Comparison of ENCODE assay signal across 21 cellular contexts in genomic region chr20:52383995-52384621, GRCh38.
DNase-seq lines count a peak whose midpoint lies in the region; ATAC-seq and FAIRE-seq lines count a peak whose summit lies in the region.
"Had no signal": no experiment of that assay in that cellular context is flagged by ENCODE, and none has a peak within 500 bp of the region (broad histone marks: within the 10 kb centered on the region; RNA-seq: fewer than 3 reads in every experiment).

No MANE protein-coding gene starts in this region.

- H3K36me3 Mint-ChIP-seq in activated T-cell treated with anti-CD3 and anti-CD28 coated beads, Interleukin-2, amount 50 U/mL, for 72 hours (ENCODE audit: insufficient read depth in 2 of 2), result peaks cover 2 to 3% of the 10 kb centered on the region in 2 donors
- no peaks in the 10 kb centered on the region for H3K36me3 Mint-ChIP-seq in central memory CD8-positive, alpha-beta T cell (ENCODE audit: insufficient read depth)
- H3K36me3 Mint-ChIP-seq in naive thymus-derived CD4-positive, alpha-beta T cell, result peaks cover 0 to 4% (median 4%) of the 10 kb centered on the region in 5 donors

- CTCF ChIA-PET in naive thymus-derived CD4-positive, alpha-beta T cell (lab: Charles Lee), result interaction anchor here (0.7 to 4.4 kb wide), 3 partner anchors 17 to 25 kb away, joined by 3 to 23 read pairs (median 9); no protein-coding TSS in a partner anchor

- H3K27ac ChIP-seq in naive thymus-derived CD4-positive, alpha-beta T cell (ENCODE audit: low read depth, low read length), result no peak overlapping the region
- H3K27ac ChIP-seq: HL-60 had no signal

- peak; percentile 91 for FAIRE-seq in HTR-8/SVneo (lab: Jason Lieb, UNC)
- FAIRE-seq: A204.1, G401.6, GM12891 had no signal

- H3K27me3 Mint-ChIP-seq in activated T-cell treated with anti-CD3 and anti-CD28 coated beads, Interleukin-2, amount 50 U/mL, for 72 hours (ENCODE audit: low read depth), result no peaks in the 10 kb centered on the region
- no peaks in the 10 kb centered on the region for H3K27me3 Mint-ChIP-seq in central memory CD8-positive, alpha-beta T cell
- H3K27me3 Mint-ChIP-seq in naive thymus-derived CD4-positive, alpha-beta T cell, result no peaks in the 10 kb centered on the region
- H3K27me3 Mint-ChIP-seq: CD4-positive, alpha-beta T cell had no signal

- peak overlapping the region; percentile 12 for H3K27ac Mint-ChIP-seq in activated T-cell treated with anti-CD3 and anti-CD28 coated beads, Interleukin-2, amount 50 U/mL, for 72 hours
- H3K27ac Mint-ChIP-seq in central memory CD8-positive, alpha-beta T cell (ENCODE audit: low read depth), result peak overlapping the region; percentile 42
- peak overlapping the region in 5 of 9 donors; percentile 2 to 72 (median 71) for H3K27ac Mint-ChIP-seq in naive thymus-derived CD4-positive, alpha-beta T cell
- H3K27ac Mint-ChIP-seq: B cell; CD4-positive, alpha-beta T cell; HFFc6 had no signal

- H3K4me3 ChIP-seq in naive thymus-derived CD4-positive, alpha-beta T cell (ENCODE audit: low read length), result no peak overlapping the region

- H3K27me3 ChIP-seq in naive thymus-derived CD4-positive, alpha-beta T cell (ENCODE audit: control insufficient read depth in 2 of 2, insufficient read depth in 2 of 2, low read length in 2 of 2), result no peaks in the 10 kb centered on the region

- peaks cover 0 to 5% of the 10 kb centered on the region in 2 donors for H3K9me3 Mint-ChIP-seq in activated T-cell treated with anti-CD3 and anti-CD28 coated beads, Interleukin-2, amount 50 U/mL, for 72 hours
- H3K9me3 Mint-ChIP-seq in central memory CD8-positive, alpha-beta T cell, result peaks cover 5% of the 10 kb centered on the region
- peaks cover 0 to 21% (median 6%) of the 10 kb centered on the region in 11 donors for H3K9me3 Mint-ChIP-seq in naive thymus-derived CD4-positive, alpha-beta T cell

- ATAC-seq in activated T-cell treated with anti-CD3 and anti-CD28 coated beads, Interleukin-2, amount 50 U/mL, for 72 hours (replicated peaks in 1 of 2), result peak; percentile 22 to 91
- ATAC-seq in central memory CD8-positive, alpha-beta T cell (replicated peaks; ENCODE audit: extremely low read depth, poor library complexity, severe bottlenecking), result no peak
- ATAC-seq in naive thymus-derived CD4-positive, alpha-beta T cell, result no peak
- no peak for ATAC-seq in GM21737 (IDR thresholded peaks at IDR 0.05; ENCODE audit: unreplicated experiment)

- H3K4me1 ChIP-seq in naive thymus-derived CD4-positive, alpha-beta T cell (ENCODE audit: control insufficient read depth in 2 of 2, insufficient read depth in 2 of 2, low read length in 2 of 2), result peaks cover 0 to 14% of the 10 kb centered on the region in 2 donors

- peak in 1 of 2 donors; percentile 25 for DNase-seq in activated T-cell treated with anti-CD3 and anti-CD28 coated beads, Interleukin-2, amount 50 U/mL, for 72 hours
- no peak for DNase-seq in activated T-cell treated with anti-CD3 and anti-CD28 coated beads for 4 hours
- DNase-seq in HTR-8/SVneo (ENCODE audit: insufficient read length, low spot score), result no peak
- DNase-seq in central memory CD8-positive, alpha-beta T cell (ENCODE audit: low spot score in 2 of 2), result no peak
- no peak for DNase-seq in naive thymus-derived CD4-positive, alpha-beta T cell
- DNase-seq in NCI-H526 (lab: John Stamatoyannopoulos, UW), result no peak
- DNase-seq: C1 segment of cervical spinal cord; CD4-positive, alpha-beta T cell; DMS153; DMS79 treated with DMSO at 0.1 percent for 48 hours; EL; GOT3; HCEC 1CT; HFFc6; IMR-90 had no signal

- POLR2A ChIA-PET in naive thymus-derived CD4-positive, alpha-beta T cell (lab: Charles Lee), result interaction anchor here (0.6 to 5.9 kb wide), 4 partner anchors 11 to 948 kb away, joined by 3 to 42 read pairs (median 5); no protein-coding TSS in a partner anchor

- intact Hi-C loops in naive thymus-derived CD4-positive, alpha-beta T cell (cut with micrococcal nuclease), result no loop called here

- H3K4me3 Mint-ChIP-seq in activated T-cell treated with anti-CD3 and anti-CD28 coated beads, Interleukin-2, amount 50 U/mL, for 72 hours, result no peak overlapping the region
- H3K4me3 Mint-ChIP-seq in central memory CD8-positive, alpha-beta T cell, result no peak overlapping the region
- no peak overlapping the region for H3K4me3 Mint-ChIP-seq in naive thymus-derived CD4-positive, alpha-beta T cell
- H3K4me3 Mint-ChIP-seq: B cell; CD4-positive, alpha-beta T cell; HFFc6 had no signal

- H3K9me3 ChIP-seq in naive thymus-derived CD4-positive, alpha-beta T cell (ENCODE audit: control insufficient read depth in 2 of 3, low read length in 3 of 3), result peaks cover 0 to 6% (median 0%) of the 10 kb centered on the region in 3 experiments

- peaks cover 9% of the 10 kb centered on the region for H3K4me1 Mint-ChIP-seq in activated T-cell treated with anti-CD3 and anti-CD28 coated beads, Interleukin-2, amount 50 U/mL, for 72 hours (ENCODE audit: low read depth)
- no peaks in the 10 kb centered on the region for H3K4me1 Mint-ChIP-seq in central memory CD8-positive, alpha-beta T cell
- H3K4me1 Mint-ChIP-seq in naive thymus-derived CD4-positive, alpha-beta T cell, result peaks cover 0 to 47% (median 25%) of the 10 kb centered on the region in 7 donors
- H3K4me1 Mint-ChIP-seq: B cell had no signal

- no peaks in the 10 kb centered on the region for H3K36me3 ChIP-seq in naive thymus-derived CD4-positive, alpha-beta T cell (ENCODE audit: control insufficient read depth in 2 of 3, insufficient read depth in 3 of 3, low read length in 3 of 3)

Comparison
In these comparisons a context has a peak if more than half of its experiments do, and no peak if none do; other contexts are left out.
1. ATAC-seq: peak in activated T-cell treated with anti-CD3 and anti-CD28 coated beads, Interleukin-2, amount 50 U/mL, for 72 hours (2 of 2); none in central memory CD8-positive, alpha-beta T cell (single experiment), naive thymus-derived CD4-positive, alpha-beta T cell (single experiment) and GM21737 (single experiment).
2. H3K27ac Mint-ChIP-seq: peak in every context shown above with its lines; median percentile 71 in naive thymus-derived CD4-positive, alpha-beta T cell; 42 in central memory CD8-positive, alpha-beta T cell; 12 in activated T-cell treated with anti-CD3 and anti-CD28 coated beads, Interleukin-2, amount 50 U/mL, for 72 hours.